In genomic region chr17:3751836-3752235, GRCh38 we compare ENCODE assay signal across 1 cellular context.
TF ChIP-seq lines count a peak whose summit lies in the region.

No MANE protein-coding gene starts in this region.

TF ChIP-seq in H1, 55 proteins besides CTCF, POLR2A, EP300 and RAD21:
- no peak for TF ChIP-seq HDAC2 (IDR thresholded peaks at IDR 0.05; ENCODE audit: borderline replicate concordance in 1 of 2, low read depth in 2 of 2, low read length in 2 of 2)
- no peak for TF ChIP-seq JUND (IDR thresholded peaks at IDR 0.05; ENCODE audit: low read length)
- no peak for TF ChIP-seq GTF2F1 (IDR thresholded peaks at IDR 0.05; ENCODE audit: borderline replicate concordance, low read depth, low read length)
- no peak for TF ChIP-seq KDM5A (IDR thresholded peaks at IDR 0.05; ENCODE audit: low read length)
- no peak for TF ChIP-seq CEBPB (IDR thresholded peaks at IDR 0.05; ENCODE audit: low read depth, low read length)
- no peak for TF ChIP-seq SP2 (IDR thresholded peaks at IDR 0.05; ENCODE audit: low read length)
- no peak for TF ChIP-seq EGR1 (IDR thresholded peaks at IDR 0.05; ENCODE audit: borderline replicate concordance, low read depth, low read length)
